In genomic region chr4:180637616-180638015, GRCh38 we compare ENCODE assay signal across 28 cellular contexts.
"Had no signal": no experiment of that assay in that cellular context is flagged by ENCODE, and none has a peak within 500 bp of the region (broad histone marks: within the 10 kb centered on the region; RNA-seq: fewer than 3 reads in every experiment).

No MANE protein-coding gene starts in this region.

- H3K4me2 ChIP-seq: neural progenitor cell had no signal

- H3K9ac ChIP-seq: neural progenitor cell had no signal

- H3K9me3 ChIP-seq: body of pancreas, esophagus squamous epithelium, left lung, right atrium auricular region, spleen, tibial nerve had no signal

- H2AFZ ChIP-seq: neural progenitor cell had no signal

- FAIRE-seq: colon, endometrium, islet of Langerhans, TTC549 had no signal

- H3K36me3 Mint-ChIP-seq: activated naive CD8-positive, alpha-beta T cell; natural killer cell; neural progenitor cell had no signal

- DNase-seq: activated CD4-positive, alpha-beta T cell treated with anti-CD3 and anti-CD28 coated beads for 48 hours; activated CD4-positive, alpha-beta T cell treated with anti-CD3 and anti-CD28 coated beads, Interleukin-2, amount 50 U/mL, for 48 hours; activated CD8-positive, alpha-beta memory T cell treated with anti-CD3 and anti-CD28 coated beads for 24 hours; activated effector memory CD4-positive, alpha-beta T cell treated with Interleukin-2 at 50 U/mL for 16 hours; activated naive CD4-positive, alpha-beta T cell treated with Interleukin-2 at 50 U/mL for 16 hours; anterior cingulate cortex; body of pancreas; dermis blood vessel endothelial cell; effector CD8-positive, alpha-beta T cell; esophagus squamous epithelium; foreskin melanocyte; left lung; mesendoderm; natural killer cell; spleen; stimulated activated naive CD4-positive, alpha-beta T cell treated with Interleukin-2 at 50 U/mL for 16 hours; WERI-Rb-1 had no signal

- H3K4me3 Mint-ChIP-seq: activated naive CD8-positive, alpha-beta T cell; natural killer cell; neural progenitor cell had no signal

- H3K27me3 ChIP-seq: body of pancreas, esophagus squamous epithelium, left lung, neural progenitor cell, right atrium auricular region, spleen, tibial nerve had no signal

- H3K4me1 ChIP-seq: body of pancreas, esophagus squamous epithelium, left lung, right atrium auricular region, spleen, tibial nerve had no signal

- H3K9me3 Mint-ChIP-seq: neural progenitor cell had no signal

- H3K4me1 Mint-ChIP-seq: natural killer cell had no signal

- H3K36me3 ChIP-seq: esophagus squamous epithelium, left lung, neural progenitor cell, right atrium auricular region, spleen, tibial nerve, WERI-Rb-1 had no signal

- H3K27ac ChIP-seq: body of pancreas, epithelial cell of prostate, esophagus squamous epithelium, left lung, neural progenitor cell, right atrium auricular region, spleen, tibial nerve, WERI-Rb-1 had no signal

- H3K27ac Mint-ChIP-seq: activated naive CD8-positive, alpha-beta T cell; natural killer cell; neural progenitor cell had no signal

- H3K4me3 ChIP-seq: body of pancreas, esophagus squamous epithelium, left lung, lung, neural progenitor cell, right atrium auricular region, spleen, tibial nerve had no signal

- ATAC-seq: activated CD4-positive, CD25-positive, alpha-beta regulatory T cell treated with anti-CD3 and anti-CD28 coated beads, Interleukin-2, amount 50 U/mL, for 24 hours; body of pancreas; left lung; natural killer cell had no signal
